8 cellular contexts compared by ENCODE assay signal in the genomic region with DNA sequence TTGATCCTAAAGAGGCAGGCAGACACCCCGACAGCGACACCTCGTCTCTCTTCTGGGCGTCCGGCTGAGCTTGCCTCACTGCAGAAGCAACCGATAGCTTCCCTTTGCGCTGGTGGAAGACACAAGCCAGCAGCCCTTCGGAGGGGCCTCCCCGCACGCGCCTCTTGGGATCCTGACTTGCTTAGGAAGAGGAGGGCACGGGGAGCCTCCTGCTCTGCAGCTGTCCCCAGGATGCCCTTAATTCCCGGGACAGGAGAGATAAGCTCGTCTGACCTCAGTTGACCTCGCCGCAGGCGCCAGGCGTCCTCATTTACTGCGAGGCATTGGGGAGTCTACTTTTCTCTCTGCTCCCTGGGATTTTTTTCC.
DNase-seq lines count a peak whose midpoint lies in the region; ATAC-seq and TF ChIP-seq lines count a peak whose summit lies in the region.

No MANE protein-coding gene starts in this region.

- CTCF ChIA-PET in activated CD8-positive, alpha-beta memory T cell treated with anti-CD3 and anti-CD28 coated beads, Interleukin-2, amount 10 ng/mL, durations not matched to agents 7 days and 5 days (lab: Charles Lee) = interaction anchor here (0.7 to 1.3 kb wide), 13 partner anchors 10 to 1480 kb away, joined by 3 to 5 read pairs (median 3); no protein-coding TSS in a partner anchor

- peak overlapping the region; percentile 82 for H3K4me3 Mint-ChIP-seq in activated CD8-positive, alpha-beta memory T cell treated with anti-CD3 and anti-CD28 coated beads, Interleukin-2, amount 10 ng/mL, durations not matched to agents 7 days and 5 days
- H3K4me3 Mint-ChIP-seq in activated T-cell treated with anti-CD3 and anti-CD28 coated beads, Interleukin-2, amount 50 U/mL, for 72 hours = peak overlapping the region; percentile 84 to 89
- H3K4me3 Mint-ChIP-seq in glutamatergic neuron (ENCODE audit: unreplicated experiment) (peak overlapping the region; percentile 82), osteocyte (ENCODE audit: unreplicated experiment) (peak overlapping the region; percentile 77)

- no peaks in the 10 kb centered on the region for H3K27me3 Mint-ChIP-seq in activated CD8-positive, alpha-beta memory T cell treated with anti-CD3 and anti-CD28 coated beads, Interleukin-2, amount 10 ng/mL, durations not matched to agents 7 days and 5 days
- H3K27me3 Mint-ChIP-seq in activated T-cell treated with anti-CD3 and anti-CD28 coated beads, Interleukin-2, amount 50 U/mL, for 72 hours (ENCODE audit: low read depth) = no peaks in the 10 kb centered on the region
- peaks cover 9% of the 10 kb centered on the region for H3K27me3 Mint-ChIP-seq in glutamatergic neuron (ENCODE audit: unreplicated experiment)
- peaks cover 15% of the 10 kb centered on the region for H3K27me3 Mint-ChIP-seq in osteocyte (ENCODE audit: unreplicated experiment)

- H3K4me1 Mint-ChIP-seq in activated CD8-positive, alpha-beta memory T cell treated with anti-CD3 and anti-CD28 coated beads, Interleukin-2, amount 10 ng/mL, durations not matched to agents 7 days and 5 days = peaks cover 11% of the 10 kb centered on the region
- peaks cover 38% of the 10 kb centered on the region for H3K4me1 Mint-ChIP-seq in activated T-cell treated with anti-CD3 and anti-CD28 coated beads, Interleukin-2, amount 50 U/mL, for 72 hours (ENCODE audit: low read depth)
- H3K4me1 Mint-ChIP-seq in glutamatergic neuron (ENCODE audit: low read depth, unreplicated experiment) = peaks cover 39% of the 10 kb centered on the region
- H3K4me1 Mint-ChIP-seq in osteocyte (ENCODE audit: unreplicated experiment) = peaks cover 8% of the 10 kb centered on the region

- H3K36me3 ChIP-seq in KOPT-K1 (ENCODE audit: insufficient read depth, low read length) = no peaks in the 10 kb centered on the region

- ATAC-seq in activated CD8-positive, alpha-beta memory T cell treated with anti-CD3 and anti-CD28 coated beads, Interleukin-2, amount 10 ng/mL, durations not matched to agents 7 days and 5 days = peak; percentile 8
- ATAC-seq in activated T-cell treated with anti-CD3 and anti-CD28 coated beads, Interleukin-2, amount 50 U/mL, for 72 hours (replicated peaks in 1 of 2) = peak in 1 of 2 donors; percentile 13
- no peak for ATAC-seq in HG03139 (IDR thresholded peaks at IDR 0.05; ENCODE audit: unreplicated experiment)
- no peak for ATAC-seq in HG02840 (IDR thresholded peaks at IDR 0.05; ENCODE audit: low FRiP score, unreplicated experiment)

- DNase-seq in activated CD8-positive, alpha-beta memory T cell treated with anti-CD3 and anti-CD28 coated beads, Interleukin-2, amount 10 ng/mL, durations not matched to agents 7 days and 5 days = no peak
- DNase-seq in activated CD8-positive, alpha-beta memory T cell treated with anti-CD3 and anti-CD28 coated beads for 24 hours = no peak
- peak; percentile 31 to 50 for DNase-seq in activated T-cell treated with anti-CD3 and anti-CD28 coated beads, Interleukin-2, amount 50 U/mL, for 72 hours
- DNase-seq in glutamatergic neuron (peak; percentile 80), osteocyte (ENCODE audit: extremely low spot score, unreplicated experiment) (no peak)

- H3K27ac Mint-ChIP-seq in activated CD8-positive, alpha-beta memory T cell treated with anti-CD3 and anti-CD28 coated beads, Interleukin-2, amount 10 ng/mL, durations not matched to agents 7 days and 5 days = peak overlapping the region; percentile 75
- peak overlapping the region; percentile 88 for H3K27ac Mint-ChIP-seq in activated T-cell treated with anti-CD3 and anti-CD28 coated beads, Interleukin-2, amount 50 U/mL, for 72 hours
- peak overlapping the region; percentile 53 for H3K27ac Mint-ChIP-seq in glutamatergic neuron (ENCODE audit: unreplicated experiment)
- peak overlapping the region; percentile 56 for H3K27ac Mint-ChIP-seq in osteocyte (ENCODE audit: unreplicated experiment)

- peak overlapping the region; percentile 100 for H3K27ac ChIP-seq in KOPT-K1 (ENCODE audit: low read depth, low read length, poor library complexity, severe bottlenecking)

- no peaks in the 10 kb centered on the region for H3K9me3 ChIP-seq in KOPT-K1 (ENCODE audit: insufficient read depth, low read length, poor library complexity, severe bottlenecking)

- H3K36me3 Mint-ChIP-seq in activated CD8-positive, alpha-beta memory T cell treated with anti-CD3 and anti-CD28 coated beads, Interleukin-2, amount 10 ng/mL, durations not matched to agents 7 days and 5 days = no peaks in the 10 kb centered on the region
- H3K36me3 Mint-ChIP-seq in activated T-cell treated with anti-CD3 and anti-CD28 coated beads, Interleukin-2, amount 50 U/mL, for 72 hours (ENCODE audit: insufficient read depth in 2 of 2) = no peaks in the 10 kb centered on the region
- H3K36me3 Mint-ChIP-seq in glutamatergic neuron (ENCODE audit: unreplicated experiment) (no peaks in the 10 kb centered on the region), osteocyte (ENCODE audit: unreplicated experiment) (no peaks in the 10 kb centered on the region)

- TF ChIP-seq CTCF in glutamatergic neuron (IDR thresholded peaks at IDR 0.05; ENCODE audit: partially characterized antibody, unreplicated experiment) (no peak), osteocyte (IDR thresholded peaks at IDR 0.05) (no peak)

- H3K9me3 Mint-ChIP-seq in activated CD8-positive, alpha-beta memory T cell treated with anti-CD3 and anti-CD28 coated beads, Interleukin-2, amount 10 ng/mL, durations not matched to agents 7 days and 5 days (ENCODE audit: low read depth) = no peaks in the 10 kb centered on the region
- no peaks in the 10 kb centered on the region for H3K9me3 Mint-ChIP-seq in activated T-cell treated with anti-CD3 and anti-CD28 coated beads, Interleukin-2, amount 50 U/mL, for 72 hours
- H3K9me3 Mint-ChIP-seq in glutamatergic neuron (ENCODE audit: unreplicated experiment) (peaks cover 12% of the 10 kb centered on the region), osteocyte (ENCODE audit: unreplicated experiment) (no peaks in the 10 kb centered on the region)

Comparison
In these comparisons a context has a peak if more than half of its experiments do, and no peak if none do; other contexts are left out.
1. DNase-seq: peak in activated T-cell treated with anti-CD3 and anti-CD28 coated beads, Interleukin-2, amount 50 U/mL, for 72 hours (2 of 2) and glutamatergic neuron (single experiment); none in activated CD8-positive, alpha-beta memory T cell treated with anti-CD3 and anti-CD28 coated beads, Interleukin-2, amount 10 ng/mL, durations not matched to agents 7 days and 5 days (single experiment), activated CD8-positive, alpha-beta memory T cell treated with anti-CD3 and anti-CD28 coated beads for 24 hours (single experiment) and osteocyte (single experiment).
2. Peak in every context shown above with its lines, with median percentiles within 50 percentile points of each other: H3K27ac Mint-ChIP-seq and H3K4me3 Mint-ChIP-seq.